Comparison of ENCODE assay signal across 25 cellular contexts in the genomic region with DNA sequence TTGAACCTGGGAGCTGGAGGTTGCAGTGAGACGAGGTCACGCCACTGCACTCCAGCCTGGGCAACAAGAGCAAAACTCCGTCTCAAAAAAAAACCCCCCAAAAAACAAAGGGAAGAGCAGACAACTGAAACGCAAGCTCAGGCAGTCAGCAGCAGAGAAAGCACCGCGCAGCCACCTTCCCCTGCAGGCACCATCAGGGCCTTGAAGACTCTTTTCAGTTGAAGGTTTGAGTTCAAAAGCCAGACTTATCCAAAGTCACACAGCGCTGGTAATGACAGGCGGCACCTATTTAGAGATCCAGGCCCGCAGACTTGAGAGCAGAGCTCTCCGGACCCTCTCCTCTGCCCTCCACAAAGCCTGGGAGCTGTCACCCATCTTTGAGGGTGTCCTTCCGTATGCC. TPM values are rescaled to one million over a fixed set of nuclear protein-coding genes. Genes with fewer than 3 reads are reported as not detected.
"Had no signal": no experiment of that assay in that cellular context is flagged by ENCODE, and none has a peak within 500 bp of the region (broad histone marks: within the 10 kb centered on the region; RNA-seq: fewer than 3 reads in every experiment).

No MANE protein-coding gene starts in this region.

- H3K27me3 Mint-ChIP-seq: activated CD4-positive, alpha-beta T cell treated with anti-CD3 and anti-CD28 coated beads, Interleukin-2, amount 10 ng/mL, durations not matched to agents 24 days and 14 days; naive thymus-derived CD4-positive, alpha-beta T cell; stimulated activated naive CD8-positive, alpha-beta T cell treated with anti-CD3 and anti-CD28 coated beads, Interleukin-15, Interleukin-2, amounts not matched to agents 100 ng/mL and 50 ng/mL, for 24 hours had no signal

- DNase-seq: activated CD4-positive, alpha-beta T cell treated with anti-CD3 and anti-CD28 coated beads, Interleukin-2, amount 10 ng/mL, durations not matched to agents 24 days and 14 days; activated CD8-positive, alpha-beta memory T cell treated with anti-CD3 and anti-CD28 coated beads, Interleukin-2, amount 50 U/mL, for 4 hours; activated effector memory CD4-positive, alpha-beta T cell treated with anti-CD3 and anti-CD28 coated beads, Interleukin-2, amount 50 U/mL, for 16 hours; activated naive CD4-positive, alpha-beta T cell treated with anti-CD3 and anti-CD28 coated beads, Interleukin-2, amount 50 U/mL, for 16 hours; activated T-cell treated with anti-CD3 and anti-CD28 coated beads, Interleukin-2, amount 50 U/mL, for 72 hours; dermis blood vessel endothelial cell; foreskin keratinocyte; glutamatergic neuron; naive thymus-derived CD4-positive, alpha-beta T cell; nucleus accumbens; stimulated activated CD4-positive, alpha-beta T cell treated with anti-CD3 and anti-CD28 coated beads, Interleukin-15, amount 100 ng/mL, for 24 hours; stimulated activated CD4-positive, alpha-beta T cell treated with anti-CD3 and anti-CD28 coated beads, Interleukin-2, amount 100 ng/mL, for 48 hours; T-helper 1 cell; T-helper 9 cell; transverse colon had no signal

- H3K36me3 ChIP-seq: transverse colon had no signal

- H3K4me3 ChIP-seq: transverse colon had no signal

- H3K27ac ChIP-seq: foreskin keratinocyte had no signal

- H3K4me3 Mint-ChIP-seq: activated CD4-positive, alpha-beta T cell treated with anti-CD3 and anti-CD28 coated beads, Interleukin-2, amount 10 ng/mL, durations not matched to agents 24 days and 14 days; activated T-cell treated with anti-CD3 and anti-CD28 coated beads, Interleukin-2, amount 50 U/mL, for 72 hours; naive thymus-derived CD4-positive, alpha-beta T cell; stimulated activated naive CD8-positive, alpha-beta T cell treated with anti-CD3 and anti-CD28 coated beads, Interleukin-15, Interleukin-2, amounts not matched to agents 100 ng/mL and 50 ng/mL, for 24 hours had no signal

- H3K27ac Mint-ChIP-seq: activated CD4-positive, alpha-beta T cell treated with anti-CD3 and anti-CD28 coated beads, Interleukin-2, amount 10 ng/mL, durations not matched to agents 24 days and 14 days; activated T-cell treated with anti-CD3 and anti-CD28 coated beads, Interleukin-2, amount 50 U/mL, for 72 hours; stimulated activated naive CD8-positive, alpha-beta T cell treated with anti-CD3 and anti-CD28 coated beads, Interleukin-15, Interleukin-2, amounts not matched to agents 100 ng/mL and 50 ng/mL, for 24 hours had no signal

- ATAC-seq: activated T-cell treated with anti-CD3 and anti-CD28 coated beads, Interleukin-2, amount 50 U/mL, for 72 hours; foreskin keratinocyte; left lobe of liver; naive thymus-derived CD4-positive, alpha-beta T cell; right cardiac atrium had no signal

- H3K9me3 ChIP-seq: transverse colon had no signal

- H3K9me3 Mint-ChIP-seq: activated CD4-positive, alpha-beta T cell treated with anti-CD3 and anti-CD28 coated beads, Interleukin-2, amount 10 ng/mL, durations not matched to agents 24 days and 14 days; activated T-cell treated with anti-CD3 and anti-CD28 coated beads, Interleukin-2, amount 50 U/mL, for 72 hours; naive thymus-derived CD4-positive, alpha-beta T cell; stimulated activated naive CD8-positive, alpha-beta T cell treated with anti-CD3 and anti-CD28 coated beads, Interleukin-15, Interleukin-2, amounts not matched to agents 100 ng/mL and 50 ng/mL, for 24 hours had no signal

- H3K27me3 ChIP-seq: foreskin keratinocyte, transverse colon had no signal

RNA-seq across cellular contexts. Expression of a gene that starts 13.0 kb away (rescaled TPM):
- total RNA-seq: activated CD4-positive, alpha-beta T cell treated with anti-CD3 and anti-CD28 coated beads, Interleukin-2, amount 10 ng/mL, durations not matched to agents 24 days and 14 days; bronchial epithelial cell; dermis blood vessel endothelial cell; epithelial cell of proximal tubule; fibroblast of lung; foreskin keratinocyte; kidney; left lobe of liver; mucosa of gallbladder; posterior vena cava; right cardiac atrium; skeletal muscle tissue; transverse colon had no signal
- polyA plus RNA-seq: fibroblast of lung; foreskin keratinocyte; naive thymus-derived CD4-positive, alpha-beta T cell; right cardiac atrium had no signal
